ENCODE assay signal across 26 cellular contexts in the genomic region with DNA sequence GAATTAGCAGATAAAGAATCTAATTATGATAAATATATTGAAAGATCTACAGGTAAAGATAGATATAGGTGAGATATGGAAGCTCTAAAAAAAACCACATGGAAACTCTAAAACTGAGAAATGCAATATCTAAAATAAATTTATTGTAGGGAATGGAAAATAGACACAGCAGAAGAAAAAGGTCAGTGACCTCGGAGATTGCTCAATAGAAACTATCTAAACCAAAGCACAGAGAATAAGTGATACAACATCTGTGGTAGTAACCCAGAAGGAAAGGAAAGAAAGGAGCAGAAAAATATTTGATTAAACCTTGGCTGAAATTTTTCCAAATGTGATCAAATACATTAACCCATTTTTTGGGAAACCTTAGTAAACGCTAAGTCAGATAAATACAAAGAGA. TPM values are rescaled to one million over a fixed set of nuclear protein-coding genes. Genes with fewer than 3 reads are reported as not detected.
A peak's percentile ranks its signal among the peaks of the same experiment; 100 is the strongest.
DNase-seq lines count a peak whose midpoint lies in the region; ATAC-seq, FAIRE-seq and TF ChIP-seq lines count a peak whose summit lies in the region.
"Had no signal": no experiment of that assay in that cellular context is flagged by ENCODE, and none has a peak within 500 bp of the region (broad histone marks: within the 10 kb centered on the region; RNA-seq: fewer than 3 reads in every experiment).

No MANE protein-coding gene starts in this region.

- H2BK5ac ChIP-seq in IMR-90 (ENCODE audit: low read depth, low read length, poor library complexity, severe bottlenecking) = peak overlapping the region; percentile 95

- in situ Hi-C loops in IMR-90 (cut with MboI; ENCODE audit: low sequenced_read_pairs) = no loop called here

- no peak overlapping the region for H3K4ac ChIP-seq in IMR-90 (ENCODE audit: low read depth, low read length)

- BruUV-seq in IMR-90 (replicated peaks; lab: Mats Ljungman, UMichigan) = no TSS peak

- FAIRE-seq in urothelium cell line (lab: Jason Lieb, UNC) = no peak

- no peak for TF ChIP-seq CTCF in CD14-positive monocyte (IDR thresholded peaks at IDR 0.05)
- TF ChIP-seq CTCF in IMR-90 (conservative IDR thresholded peaks at IDR 0.05; ENCODE audit: low read depth, low read length) = no peak
- no peak for TF ChIP-seq CTCF in right lobe of liver (IDR thresholded peaks at IDR 0.05)
- TF ChIP-seq CTCF in breast epithelium (IDR thresholded peaks at IDR 0.05) = no peak

- H4K5ac ChIP-seq in IMR-90 (ENCODE audit: low read depth, low read length) = peak overlapping the region; percentile 84; the same call in 1 of the 2 replicates

- H2BK20ac ChIP-seq in IMR-90 (ENCODE audit: low read depth, low read length) = no peak overlapping the region

- peaks cover 0 to 2% (median 0%) of the 10 kb centered on the region in 7 donors for H3K9me3 Mint-ChIP-seq in CD14-positive monocyte
- H3K9me3 Mint-ChIP-seq: HFFc6, nephron had no signal

- no peak overlapping the region for H3K9ac ChIP-seq in IMR-90 (ENCODE audit: low read depth, low read length)
- peak overlapping the region; percentile 11 for H3K9ac ChIP-seq in adipocyte (ENCODE audit: low read length)

- H2AFZ ChIP-seq in IMR-90 (replicated peaks; ENCODE audit: low read length, poor library complexity) = no peak overlapping the region

- H4K91ac ChIP-seq in IMR-90 (ENCODE audit: insufficient read depth, low read depth, low read length) = no peak overlapping the region

- H3K27me3 Mint-ChIP-seq in CD14-positive monocyte (ENCODE audit: low read depth in 3 of 3) = peaks cover 0 to 1% (median 0%) of the 10 kb centered on the region in 3 donors
- H3K27me3 Mint-ChIP-seq: activated CD4-positive, alpha-beta T cell treated with anti-CD3 and anti-CD28 coated beads for 36 hours had no signal

- H3K9me3 ChIP-seq in IMR-90 (ENCODE audit: control insufficient read depth, insufficient read depth, low read length) = no peaks in the 10 kb centered on the region
- H3K9me3 ChIP-seq in adipocyte (ENCODE audit: control insufficient read depth, low read length) = no peaks in the 10 kb centered on the region
- no peaks in the 10 kb centered on the region for H3K9me3 ChIP-seq in right lobe of liver
- H3K9me3 ChIP-seq in breast epithelium = no peaks in the 10 kb centered on the region
- H3K9me3 ChIP-seq: sigmoid colon, thyroid gland had no signal

- H3K4me1 ChIP-seq in IMR-90 (ENCODE audit: control insufficient read depth, insufficient read depth, low read length) (peaks cover 22% of the 10 kb centered on the region), adipocyte (ENCODE audit: control insufficient read depth, insufficient read depth, low read length) (peaks cover 46% of the 10 kb centered on the region), right lobe of liver (peaks cover 0 to 28% (median 10%) of the 10 kb centered on the region in 4 donors), breast epithelium (no peaks in the 10 kb centered on the region)
- H3K4me1 ChIP-seq: foreskin keratinocyte had no signal

- no peak overlapping the region for H3K4me3 ChIP-seq in IMR-90 (ENCODE audit: insufficient read depth, low read depth, low read length)
- no peak overlapping the region for H3K4me3 ChIP-seq in adipocyte (ENCODE audit: low read length)
- no peak overlapping the region for H3K4me3 ChIP-seq in right lobe of liver
- no peak overlapping the region for H3K4me3 ChIP-seq in breast epithelium
- H3K4me3 ChIP-seq: cardiac muscle cell, dorsolateral prefrontal cortex, sigmoid colon, thyroid gland had no signal

- peaks cover 3% of the 10 kb centered on the region; the same call in 1 of the 2 replicates for H3K36me3 ChIP-seq in IMR-90 (ENCODE audit: control insufficient read depth, insufficient read depth, low read length)
- H3K36me3 ChIP-seq in adipocyte (ENCODE audit: control insufficient read depth, insufficient read depth, low read length, severe bottlenecking) = peaks cover 10% of the 10 kb centered on the region
- H3K36me3 ChIP-seq in right lobe of liver = no peaks in the 10 kb centered on the region
- H3K36me3 ChIP-seq in breast epithelium = no peaks in the 10 kb centered on the region
- H3K36me3 ChIP-seq: cardiac muscle cell, sigmoid colon, thyroid gland had no signal

- no peaks in the 10 kb centered on the region; the same call in 1 of the 2 replicates for H4K20me1 ChIP-seq in IMR-90 (ENCODE audit: insufficient read depth, low read length)

- H3K56ac ChIP-seq in IMR-90 (ENCODE audit: extremely low read depth, insufficient read depth, low read length) = 0 out of 2 replicates have a peak overlapping the region, but pooled peaks have one; percentile 1

- H4K8ac ChIP-seq in IMR-90 (ENCODE audit: low read depth in 2 of 2, low read length in 2 of 2) = no peak overlapping the region; a peak in 2 of 4 replicates

- H3K27me3 ChIP-seq in IMR-90 (ENCODE audit: control insufficient read depth, insufficient read depth, low read length) (no peaks in the 10 kb centered on the region), adipocyte (replicated peaks; ENCODE audit: control insufficient read depth, insufficient read depth, low read length) (no peaks in the 10 kb centered on the region), right lobe of liver (no peaks in the 10 kb centered on the region), breast epithelium (no peaks in the 10 kb centered on the region)
- H3K27me3 ChIP-seq: cardiac muscle cell, dorsolateral prefrontal cortex, foreskin keratinocyte, sigmoid colon, thyroid gland had no signal

- no peak overlapping the region; the same call in 1 of the 2 replicates for H3K4me2 ChIP-seq in IMR-90 (ENCODE audit: low read depth, low read length)

- no peak for TF ChIP-seq POLR2A in IMR-90 (IDR thresholded peaks at IDR 0.05; ENCODE audit: low read depth, low read length)
- TF ChIP-seq POLR2A in right lobe of liver (IDR thresholded peaks at IDR 0.05) = no peak
- no peak for TF ChIP-seq POLR2A in breast epithelium (IDR thresholded peaks at IDR 0.05)

- no peak overlapping the region for H2AK9ac ChIP-seq in IMR-90 (replicated peaks; ENCODE audit: low read depth, low read length, poor library complexity)

- no peak overlapping the region for H2BK120ac ChIP-seq in IMR-90 (ENCODE audit: low read depth, low read length)

- no peaks in the 10 kb centered on the region for H3K36me3 Mint-ChIP-seq in CD14-positive monocyte

- POLR2A ChIA-PET in IMR-90 (lab: Charles Lee; ENCODE audit: unreplicated experiment) = no interaction called here

- peaks cover 4% of the 10 kb centered on the region for H3K9me1 ChIP-seq in IMR-90 (ENCODE audit: insufficient read depth, low read length)

- dilution Hi-C loops in IMR-90 (cut with HindIII; ENCODE audit: low sequenced_read_pairs, unreplicated experiment) = no loop called here

- peak overlapping the region; percentile 47 to 92 (median 88) for H3K27ac Mint-ChIP-seq in CD14-positive monocyte

- peaks cover 11 to 14% of the 10 kb centered on the region in 2 experiments; a peak in 3 of 4 replicates for H3K79me1 ChIP-seq in IMR-90 (ENCODE audit: low read depth in 1 of 2, low read length in 2 of 2)

- H3K4me1 Mint-ChIP-seq in CD14-positive monocyte = peaks cover 22% of the 10 kb centered on the region

- no CpG with 5 or more reads among the region's 2 CpGs for WGBS in IMR-90 (ENCODE audit: extremely low coverage in 2 of 2, insufficient read length in 1 of 2), 2 experiments
- 14% methylated on average over 2 of the region's 2 CpGs for WGBS in right lobe of liver (ENCODE audit: insufficient coverage, low coverage, low lambda C conversion rate, missing lambda C conversion rate)

- intact Hi-C loops in CD14-positive monocyte (cut with micrococcal nuclease) = no loop called here
- intact Hi-C loops in IMR-90 (cut with micrococcal nuclease) = no loop called here
- intact Hi-C loops in right lobe of liver (cut with DNase I) = no loop called here
- intact Hi-C loops in breast epithelium (cut with DNase I; ENCODE audit: low total_unique reads) = no loop called here

- H3K18ac ChIP-seq in IMR-90 (ENCODE audit: low read depth, low read length) = peak overlapping the region; percentile 35; the same call in 1 of the 2 replicates

- ATAC-seq in IMR-90 (ENCODE audit: low read depth) = no peak
- peak; percentile 60 to 76 (median 68) for ATAC-seq in right lobe of liver
- ATAC-seq in HG03175 (IDR thresholded peaks at IDR 0.05; ENCODE audit: unreplicated experiment) = no peak
- no peak for ATAC-seq in SK-N-SH treated with all-trans-retinoic acid at 6 μM for 48 hours
- ATAC-seq: foreskin keratinocyte had no signal

- H2BK15ac ChIP-seq in IMR-90 (ENCODE audit: low read depth, low read length) = peak overlapping the region; percentile 14; the same call in 1 of the 3 replicates

- H3K27ac ChIP-seq in IMR-90 (ENCODE audit: insufficient read depth, low read length) = no peak overlapping the region
- H3K27ac ChIP-seq in right lobe of liver = peak overlapping the region in 1 of 3 donors; percentile 33
- no peak overlapping the region for H3K27ac ChIP-seq in breast epithelium
- H3K27ac ChIP-seq: cardiac muscle cell, dorsolateral prefrontal cortex, foreskin keratinocyte, thyroid gland had no signal

- DNase-seq in CD14-positive monocyte (ENCODE audit: low spot score) (no peak), IMR-90 (no peak), adipocyte (ENCODE audit: low read depth) (no peak), right lobe of liver (no peak), breast epithelium (ENCODE audit: low spot score in 2 of 2) (no peak), urothelium cell line (ENCODE audit: low spot score) (no peak)
- DNase-seq: activated CD4-positive, alpha-beta T cell treated with anti-CD3 and anti-CD28 coated beads for 36 hours; activated gamma-delta T cell treated with Interleukin-2 at 50 U/mL for 16 hours; amniotic stem cell; DMS53; dorsolateral prefrontal cortex; foreskin keratinocyte; GF-D8; HFFc6; hippocampal formation; KBM-7; kidney; NCI-H1092 treated with DMSO at 0.1 percent for 48 hours; NCI-H2081; RPMI8226; sigmoid colon; thyroid gland had no signal

- no peak overlapping the region for H2AK5ac ChIP-seq in IMR-90 (ENCODE audit: low read depth, low read length)

- no peak overlapping the region for H3K4me3 Mint-ChIP-seq in CD14-positive monocyte
- H3K4me3 Mint-ChIP-seq: activated CD4-positive, alpha-beta T cell treated with anti-CD3 and anti-CD28 coated beads for 36 hours; HFFc6; nephron had no signal

- H3K14ac ChIP-seq in IMR-90 (replicated peaks; ENCODE audit: low read depth, low read length) = no peak overlapping the region

- CTCF ChIA-PET in IMR-90 (lab: Yijun Ruan, JAX) = no interaction called here

- no peak overlapping the region; the same call in 1 of the 2 replicates for H3K23ac ChIP-seq in IMR-90 (ENCODE audit: low read depth, low read length)

- no peak for TF ChIP-seq RAD21 in IMR-90 (IDR thresholded peaks at IDR 0.05; ENCODE audit: low read length)

RNA-seq across cellular contexts. Expression of a gene that starts 43.1 kb away (rescaled TPM):
- 100 to 1,000 TPM; 520 to 528 TPM for polyA plus RNA-seq in CD14-positive monocyte
- 35.8 and 37.8 TPM in 2 replicates for total RNA-seq in IMR-90 (2012; rRNA removed)
- polyA plus RNA-seq in IMR-90 (2012; rRNA removed) = 42.7 and 43.3 TPM in 2 replicates
- polyA plus RNA-seq in IMR-90 (2012; cell fraction: cytosol; rRNA removed) = 34.1 and 37.4 TPM in 2 replicates
- polyA plus RNA-seq in IMR-90 (2012; cell fraction: nucleus; rRNA removed; ENCODE audit: low replicate concordance) = 14.4 and 29.4 TPM in 2 replicates
- total RNA-seq in right lobe of liver = 1 to 10 TPM; 1.2 to 3.9 (median 2.5) TPM
- total RNA-seq in breast epithelium = 10 to 100 TPM; 16.5 to 57.4 (median 26.9) TPM

RNA-seq across cellular contexts. Expression of a gene that starts 56.7 kb away (rescaled TPM):
- polyA plus RNA-seq in CD14-positive monocyte (1 to 10 TPM; 5.1 to 5.2 TPM), IMR-90 (2012; rRNA removed) (38.5 and 44.0 TPM in 2 replicates)
- total RNA-seq in IMR-90 (2012; rRNA removed) (23.5 and 27.2 TPM in 2 replicates), right lobe of liver (1 to 10 TPM; 2.0 to 6.2 (median 2.6) TPM), breast epithelium (10 to 100 TPM; 12.7 to 25.6 (median 17.7) TPM)
- polyA plus RNA-seq in IMR-90 (2012; cell fraction: cytosol; rRNA removed) = 20.8 and 23.4 TPM in 2 replicates
- polyA plus RNA-seq in IMR-90 (2012; cell fraction: nucleus; rRNA removed; ENCODE audit: low replicate concordance) = 17.3 and 54.7 TPM in 2 replicates

Comparison
In these comparisons a context has a peak if more than half of its experiments do, and no peak if none do; other contexts are left out.
1. ATAC-seq: peak in right lobe of liver (4 of 4); none in IMR-90 (single experiment), HG03175 (single experiment) and SK-N-SH treated with all-trans-retinoic acid at 6 μM for 48 hours (single experiment).